ENCODE assay signal across 15 cellular contexts in genomic region chr2:61006486-61007105, GRCh38.
"Had no signal": no experiment of that assay in that cellular context is flagged by ENCODE, and none has a peak within 500 bp of the region (broad histone marks: within the 10 kb centered on the region; RNA-seq: fewer than 3 reads in every experiment).

No MANE protein-coding gene starts in this region.

- H3K4me1 ChIP-seq: adrenal gland, esophagus squamous epithelium, transverse colon had no signal

- H3K36me3 ChIP-seq: adrenal gland, cardiac muscle cell, transverse colon had no signal

- H3K27ac ChIP-seq: adrenal gland, cardiac muscle cell, esophagus squamous epithelium, transverse colon had no signal

- DNase-seq: activated B cell treated with CpG ODN at 0.5 μM for 24 hours; activated CD4-positive, alpha-beta memory T cell treated with anti-CD3 and anti-CD28 coated beads for 36 hours; activated CD4-positive, alpha-beta T cell treated with anti-CD3 and anti-CD28 coated beads for 4 hours; activated gamma-delta T cell treated with Interleukin-2 at 50 U/mL for 16 hours; activated T-cell treated with anti-CD3 and anti-CD28 coated beads for 4 hours; adrenal gland; effector memory CD8-positive, alpha-beta T cell; esophagus squamous epithelium; left colon; stimulated activated CD4-positive, alpha-beta T cell treated with anti-CD3 and anti-CD28 coated beads, Interleukin-2, amount 100 ng/mL, for 24 hours; stimulated activated naive CD4-positive, alpha-beta T cell treated with Interleukin-2 at 50 U/mL for 16 hours; transverse colon had no signal

- H3K9me3 ChIP-seq: esophagus squamous epithelium, transverse colon had no signal

- H3K27me3 ChIP-seq: adrenal gland, cardiac muscle cell, esophagus squamous epithelium, transverse colon had no signal

- H3K4me3 ChIP-seq: adrenal gland, cardiac muscle cell, esophagus squamous epithelium, lung, transverse colon had no signal

- ATAC-seq: activated naive CD4-positive, alpha-beta T cell treated with anti-CD3 and anti-CD28 coated beads, Interleukin-2, amount 50 U/mL, for 72 hours; effector memory CD8-positive, alpha-beta T cell; left colon had no signal
